Comparison of ENCODE assay signal across 8 cellular contexts in the genomic region with DNA sequence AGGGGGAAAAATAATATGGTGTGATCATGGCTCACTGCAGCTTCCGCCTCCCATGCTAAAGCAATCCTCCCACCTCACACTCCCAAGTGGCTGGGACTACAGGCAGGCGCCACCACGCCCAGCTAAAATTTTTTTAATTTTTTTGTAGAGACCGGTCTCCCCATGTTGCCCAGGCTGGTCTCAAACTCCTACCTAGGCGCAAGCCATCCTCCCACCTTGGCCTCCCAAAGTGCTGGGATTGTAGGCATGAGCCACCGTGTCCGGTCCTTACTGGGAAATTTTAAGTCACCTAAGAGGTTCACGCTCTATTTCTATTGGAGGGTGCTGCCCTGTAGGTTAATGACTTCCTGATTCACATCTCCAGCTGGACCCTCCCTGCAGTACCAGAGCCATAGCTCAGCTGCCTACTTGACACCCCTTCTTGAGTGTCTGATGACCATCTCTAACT. TPM values are rescaled to one million over a fixed set of nuclear protein-coding genes. Genes with fewer than 3 reads are reported as not detected.
A peak's percentile ranks its signal among the peaks of the same experiment; 100 is the strongest.
DNase-seq lines count a peak whose midpoint lies in the region; ATAC-seq, FAIRE-seq and TF ChIP-seq lines count a peak whose summit lies in the region.

No MANE protein-coding gene starts in this region.

- H3K27me3 ChIP-seq in keratinocyte (ENCODE audit: control insufficient read depth, extremely low read depth, insufficient read depth, low read length) (no peaks in the 10 kb centered on the region), subcutaneous abdominal adipose tissue (ENCODE audit: control insufficient read depth in 5 of 5, insufficient read depth in 4 of 5, low read length in 5 of 5) (no peaks in the 10 kb centered on the region)

- H3K27ac ChIP-seq in keratinocyte (ENCODE audit: control insufficient read depth, insufficient read depth, low read length) = peak overlapping the region; percentile 64
- H3K27ac ChIP-seq in subcutaneous abdominal adipose tissue (ENCODE audit: low read depth, low read length) = no peak overlapping the region

- H3K9me1 ChIP-seq in keratinocyte (ENCODE audit: control insufficient read depth, extremely low read depth, insufficient read depth, low read length) = no peaks in the 10 kb centered on the region

- FAIRE-seq in keratinocyte (lab: Jason Lieb, UNC) = no peak

- H3K9me3 Mint-ChIP-seq in IgD-negative memory B cell = no peaks in the 10 kb centered on the region
- H3K9me3 Mint-ChIP-seq in activated naive CD8-positive, alpha-beta T cell (ENCODE audit: low read depth) = no peaks in the 10 kb centered on the region

- H3K9me3 ChIP-seq in keratinocyte (ENCODE audit: control insufficient read depth, low read depth, low read length) = no peaks in the 10 kb centered on the region
- H3K9me3 ChIP-seq in subcutaneous abdominal adipose tissue (ENCODE audit: control insufficient read depth in 5 of 5, low read length in 5 of 5) = no peaks in the 10 kb centered on the region

- H3K79me2 ChIP-seq in keratinocyte (ENCODE audit: control insufficient read depth, insufficient read depth, low read length) = peaks cover 52% of the 10 kb centered on the region

- DNase-seq in AG10803 (ENCODE audit: low read depth) = peak; percentile 18
- DNase-seq in keratinocyte (ENCODE audit: low read depth, low spot score) = no peak
- DNase-seq in NCI-H1694 treated with DMSO at 0.1 percent for 48 hours (lab: John Stamatoyannopoulos, UW) = no peak

- H3K4me3 ChIP-seq in AG10803 (ENCODE audit: low read length) (peak overlapping the region; percentile 99), keratinocyte (ENCODE audit: control insufficient read depth in 2 of 3, extremely low read depth in 1 of 3, insufficient read depth in 2 of 3, low read depth in 1 of 3, low read length in 3 of 3) (peak overlapping the region; percentile 87 to 100 (median 98)), subcutaneous abdominal adipose tissue (ENCODE audit: low read depth in 1 of 5, low read length in 5 of 5) (peak overlapping the region; percentile 85 to 100 (median 98))

- peaks cover 4% of the 10 kb centered on the region for H3K36me3 Mint-ChIP-seq in IgD-negative memory B cell
- peaks cover 4% of the 10 kb centered on the region for H3K36me3 Mint-ChIP-seq in activated naive CD8-positive, alpha-beta T cell

- H3K4me1 ChIP-seq in keratinocyte (ENCODE audit: control insufficient read depth, extremely low read depth, insufficient read depth, low read length) (peaks cover 28% of the 10 kb centered on the region), subcutaneous abdominal adipose tissue (ENCODE audit: control insufficient read depth in 5 of 5, insufficient read depth in 5 of 5, low read length in 5 of 5) (peaks cover 6 to 29% (median 26%) of the 10 kb centered on the region in 5 donors)

- dilution Hi-C loops in keratinocyte (cut with MboI; ENCODE audit: extremely low pct_ligation_motif_present, low sequenced_read_pairs) = no loop called here

- H3K9ac ChIP-seq in keratinocyte (ENCODE audit: control insufficient read depth, extremely low read depth, insufficient read depth, low read length) = peak overlapping the region; percentile 92
- H3K9ac ChIP-seq in subcutaneous abdominal adipose tissue (ENCODE audit: low read length in 5 of 5) = peak overlapping the region; percentile 74 to 100 (median 99)

- TF ChIP-seq CTCF in AG10803 (conservative IDR thresholded peaks at IDR 0.05; ENCODE audit: low read length) (no peak), keratinocyte (optimal IDR thresholded peaks at IDR 0.05 in 1 of 3, IDR thresholded peaks at IDR 0.05 in 1 of 3, conservative IDR thresholded peaks at IDR 0.05 in 1 of 3; ENCODE audit: extremely low read depth in 1 of 3, insufficient read depth in 2 of 3, low read length in 3 of 3) (no peak)

- H2AFZ ChIP-seq in keratinocyte (ENCODE audit: control insufficient read depth, low read length) = peak overlapping the region; percentile 96

- H3K27ac Mint-ChIP-seq in IgD-negative memory B cell = peak overlapping the region in 2 of 3 donors; percentile 63 to 64
- peak overlapping the region; percentile 92 for H3K27ac Mint-ChIP-seq in activated naive CD8-positive, alpha-beta T cell

- ATAC-seq in HG03039 (IDR thresholded peaks at IDR 0.05; ENCODE audit: unreplicated experiment) = no peak
- ATAC-seq in HG03342 (IDR thresholded peaks at IDR 0.05; ENCODE audit: unreplicated experiment) = no peak

- H3K27me3 Mint-ChIP-seq in IgD-negative memory B cell = peaks cover 1% of the 10 kb centered on the region
- no peaks in the 10 kb centered on the region for H3K27me3 Mint-ChIP-seq in activated naive CD8-positive, alpha-beta T cell

- H4K20me1 ChIP-seq in keratinocyte (ENCODE audit: control insufficient read depth, extremely low read depth, insufficient read depth, low read length) = no peaks in the 10 kb centered on the region

- H3K36me3 ChIP-seq in keratinocyte (ENCODE audit: control insufficient read depth in 2 of 2, extremely low read depth in 1 of 2, insufficient read depth in 2 of 2, low read length in 2 of 2) (no peaks in the 10 kb centered on the region), subcutaneous abdominal adipose tissue (ENCODE audit: control insufficient read depth in 5 of 5, insufficient read depth in 5 of 5, low read length in 5 of 5) (peaks cover 0 to 8% (median 3%) of the 10 kb centered on the region in 5 donors)

- peak overlapping the region; percentile 82 for H3K4me2 ChIP-seq in keratinocyte (ENCODE audit: control insufficient read depth, extremely low read depth, insufficient read depth, low read depth, low read length)

- peaks cover 17 to 29% (median 25%) of the 10 kb centered on the region in 3 donors for H3K4me1 Mint-ChIP-seq in IgD-negative memory B cell
- peaks cover 51% of the 10 kb centered on the region for H3K4me1 Mint-ChIP-seq in activated naive CD8-positive, alpha-beta T cell (ENCODE audit: low read depth)

- peak overlapping the region; percentile 90 to 98 (median 96) for H3K4me3 Mint-ChIP-seq in IgD-negative memory B cell
- H3K4me3 Mint-ChIP-seq in activated naive CD8-positive, alpha-beta T cell = peak overlapping the region; percentile 99

RNA-seq across cellular contexts. Expression of a gene that starts 0.6 kb away (rescaled TPM):
- polyA plus RNA-seq in IgD-negative memory B cell (29.0 TPM), keratinocyte (25.2 to 40.2 TPM (median 34.0 TPM) in 3 replicates)
- polyA plus RNA-seq in keratinocyte (2011; ENCODE audit: low read depth) = 13.8 TPM
- polyA plus RNA-seq in keratinocyte (2011; cell fraction: cytosol; rRNA removed) = 21.6 and 22.2 TPM in 2 replicates
- polyA plus RNA-seq in keratinocyte (2011; cell fraction: nucleus; rRNA removed) = 62.7 and 75.3 TPM in 2 replicates
- polyA plus RNA-seq in keratinocyte (2012; ENCODE audit: low replicate concordance) = 26.0 and 26.6 TPM in 2 replicates
- 20.1 to 36.4 TPM (median 35.7 TPM) in 3 replicates for polyA minus RNA-seq in keratinocyte
- 18.6 TPM for polyA minus RNA-seq in keratinocyte (2011; cell fraction: cytosol; rRNA and poly(A)+ RNA removed)
- polyA minus RNA-seq in keratinocyte (2011; cell fraction: nucleus; rRNA and poly(A)+ RNA removed) = 20.4 and 27.7 TPM in 2 replicates

RNA-seq across cellular contexts. Expression of a gene that starts 41.6 kb away (rescaled TPM):
- 13.2 TPM for polyA plus RNA-seq in IgD-negative memory B cell
- polyA plus RNA-seq in keratinocyte = 3.6 to 6.5 TPM (median 4.8 TPM) in 3 replicates
- polyA plus RNA-seq in keratinocyte (2011; ENCODE audit: low read depth) = 2.2 TPM
- polyA plus RNA-seq in keratinocyte (2011; cell fraction: cytosol; rRNA removed) = 4.0 and 8.6 TPM in 2 replicates
- 2.8 and 4.4 TPM in 2 replicates for polyA plus RNA-seq in keratinocyte (2011; cell fraction: nucleus; rRNA removed)
- polyA plus RNA-seq in keratinocyte (2012; ENCODE audit: low replicate concordance) = 2.5 and 5.8 TPM in 2 replicates
- polyA minus RNA-seq in keratinocyte = 3.9 to 6.7 TPM (median 4.8 TPM) in 3 replicates
- 8.6 TPM for polyA minus RNA-seq in keratinocyte (2011; cell fraction: cytosol; rRNA and poly(A)+ RNA removed)
- 2.0 and 2.3 TPM in 2 replicates for polyA minus RNA-seq in keratinocyte (2011; cell fraction: nucleus; rRNA and poly(A)+ RNA removed)
